ENCODE assay signal across 9 cellular contexts in genomic region chr19:49133621-49134454, GRCh38. TPM values are rescaled to one million over a fixed set of nuclear protein-coding genes. Genes with fewer than 3 reads are reported as not detected.
A peak's percentile ranks its signal among the peaks of the same experiment; 100 is the strongest.
DNase-seq lines count a peak whose midpoint lies in the region; ATAC-seq, FAIRE-seq and TF ChIP-seq lines count a peak whose summit lies in the region.
"Had no signal": no experiment of that assay in that cellular context is flagged by ENCODE, and none has a peak within 500 bp of the region (broad histone marks: within the 10 kb centered on the region; RNA-seq: fewer than 3 reads in every experiment).

No MANE protein-coding gene starts in this region.

- H3K9ac ChIP-seq in mucosa of stomach (ENCODE audit: low read length): peak overlapping the region; percentile 22

- 69% methylated on average over 41 of the region's 42 CpGs for WGBS in A549 (ENCODE audit: missing lambda C conversion rate)

- H3K9me3 ChIP-seq in A549: no peaks in the 10 kb centered on the region
- no peaks in the 10 kb centered on the region for H3K9me3 ChIP-seq in Peyer's patch
- H3K9me3 ChIP-seq in mucosa of stomach (ENCODE audit: control insufficient read depth, low read length): no peaks in the 10 kb centered on the region
- no peaks in the 10 kb centered on the region for H3K9me3 ChIP-seq in vagina

- H3K36me3 ChIP-seq in Peyer's patch (no peaks in the 10 kb centered on the region), mucosa of stomach (ENCODE audit: control insufficient read depth, insufficient read depth, low read length) (no peaks in the 10 kb centered on the region), vagina (no peaks in the 10 kb centered on the region)

- peak overlapping the region; percentile 53 for H3K4me2 ChIP-seq in A549

- TF ChIP-seq CTCF in A549 (IDR thresholded peaks at IDR 0.05) (no peak), Peyer's patch (IDR thresholded peaks at IDR 0.05) (no peak), vagina (IDR thresholded peaks at IDR 0.05) (no peak)

- intact Hi-C loops in vagina (cut with DNase I): no loop called here

- POLR2A ChIA-PET in A549 (lab: Yijun Ruan, JAX): no interaction called here

- no peaks in the 10 kb centered on the region for H3K27me3 ChIP-seq in Peyer's patch
- no peaks in the 10 kb centered on the region for H3K27me3 ChIP-seq in mucosa of stomach (ENCODE audit: control insufficient read depth, insufficient read depth, low read length)
- no peaks in the 10 kb centered on the region for H3K27me3 ChIP-seq in vagina

- DNase-seq in A549 (ENCODE audit: low read depth in 1 of 2, low spot score in 1 of 2) (peak; percentile 72 to 73), Peyer's patch (peak; percentile 37 to 92 (median 88)), dermis blood vessel endothelial cell (peak; percentile 43), vagina (ENCODE audit: extremely low spot score in 2 of 2) (peak in 1 of 2 donors; percentile 78), OCI-M1 (lab: John Stamatoyannopoulos, UW) (no peak)
- DNase-seq in central memory CD4-positive, alpha-beta T cell: no peak

- TF ChIP-seq POLR2A in A549 (IDR thresholded peaks at IDR 0.05; ENCODE audit: low read length) (no peak), Peyer's patch (IDR thresholded peaks at IDR 0.05) (no peak), vagina (IDR thresholded peaks at IDR 0.05) (no peak)

- ATAC-seq in A549 (peak; percentile 58 to 76), GM19397 (IDR thresholded peaks at IDR 0.05; ENCODE audit: unreplicated experiment) (no peak)

- TF ChIP-seq EP300 in A549 (IDR thresholded peaks at IDR 0.05): no peak

- peak overlapping the region; percentile 17 for H3K4me3 ChIP-seq in A549
- peak overlapping the region in 3 of 4 donors; percentile 2 to 45 (median 41) for H3K4me3 ChIP-seq in Peyer's patch
- peak overlapping the region; percentile 36 for H3K4me3 ChIP-seq in mucosa of stomach (ENCODE audit: low read length)
- peak overlapping the region; percentile 17 to 24 for H3K4me3 ChIP-seq in vagina

- CTCF ChIA-PET in A549 (lab: Yijun Ruan, JAX): interaction anchor here (0.9 to 21.0 kb wide), 10 partner anchors 11 to 134 kb away, joined by 3 to 298 read pairs (median 6); partner anchors contain the start of gene LIN7B

- FAIRE-seq in A549 (lab: Jason Lieb, UNC): no peak

- H3K4me1 ChIP-seq in A549: no peaks in the 10 kb centered on the region
- H3K4me1 ChIP-seq in Peyer's patch: peaks cover 0 to 23% (median 0%) of the 10 kb centered on the region in 4 donors
- H3K4me1 ChIP-seq in mucosa of stomach (ENCODE audit: control insufficient read depth, insufficient read depth, low read length): peaks cover 28% of the 10 kb centered on the region
- peaks cover 23% of the 10 kb centered on the region for H3K4me1 ChIP-seq in vagina

- no peak for TF ChIP-seq RAD21 in A549 (conservative IDR thresholded peaks at IDR 0.05 in 1 of 2, IDR thresholded peaks at IDR 0.05 in 1 of 2)

- peak overlapping the region; percentile 6 to 54; a peak in 3 of 6 replicates for H3K27ac ChIP-seq in A549
- peak overlapping the region in 2 of 4 donors; percentile 69 to 74 for H3K27ac ChIP-seq in Peyer's patch
- peak overlapping the region; percentile 42 for H3K27ac ChIP-seq in vagina

TF ChIP-seq in A549, 52 proteins besides CTCF, POLR2A, EP300 and RAD21 (continues in another document):
- no peak for TF ChIP-seq REST (IDR thresholded peaks at IDR 0.05)
- no peak for TF ChIP-seq E2F6 (IDR thresholded peaks at IDR 0.05; ENCODE audit: borderline replicate concordance, low read depth)
- TF ChIP-seq GATA3 (IDR thresholded peaks at IDR 0.05; ENCODE audit: borderline replicate concordance): no peak
- TF ChIP-seq HOXA7 (CRISPR knock-in tag; IDR thresholded peaks at IDR 0.05): no peak
- TF ChIP-seq MYC (IDR thresholded peaks at IDR 0.05; ENCODE audit: borderline replicate concordance, low read length): no peak
- no peak for TF ChIP-seq MAX (IDR thresholded peaks at IDR 0.05)
- TF ChIP-seq HEYL (CRISPR knock-in tag; IDR thresholded peaks at IDR 0.05): no peak
- TF ChIP-seq KDM5A (IDR thresholded peaks at IDR 0.05): no peak
- TF ChIP-seq EHMT2 (IDR thresholded peaks at IDR 0.05; ENCODE audit: low read depth): no peak
- no peak for TF ChIP-seq RFX5 (IDR thresholded peaks at IDR 0.05)
- TF ChIP-seq JUN (IDR thresholded peaks at IDR 0.05): no peak

RNA-seq across cellular contexts. Expression of gene PPFIA3, which starts 14.5 kb away (rescaled TPM):
- polyA plus RNA-seq in A549 (2011; rRNA removed): 2.5 and 3.2 TPM in 2 replicates
- polyA plus RNA-seq in A549 (2012; cell fraction: cytosol; rRNA removed): 6.2 and 8.3 TPM in 2 replicates
- 16.1 and 19.2 TPM in 2 replicates for polyA plus RNA-seq in A549 (2012; cell fraction: nucleus; rRNA removed)
- polyA plus RNA-seq in A549 (2017; fragmentation: RNase III; extraction: RNeasy Plus Mini Kit Qiagen cat#74134 plus additional on column Dnase treatment): 6.5 to 8.0 TPM (median 7.3 TPM) in 3 replicates
- polyA minus RNA-seq in A549 (2011; rRNA and poly(A)+ RNA removed): 4.7 and 5.5 TPM in 2 replicates
- 10 to 100 TPM; 12.7 to 24.8 (median 16.4) TPM for total RNA-seq in Peyer's patch
- total RNA-seq in dermis blood vessel endothelial cell: 4.0 and 12.9 TPM in 2 replicates
- 4.7 TPM for total RNA-seq in vagina

RNA-seq across cellular contexts. Expression of gene C19orf73, which starts 14.9 kb away (rescaled TPM):
- polyA plus RNA-seq in A549 (2011; rRNA removed) (1.4 and 1.8 TPM in 2 replicates), A549 (2017; fragmentation: RNase III; extraction: RNeasy Plus Mini Kit Qiagen cat#74134 plus additional on column Dnase treatment) (1.7 to 2.2 TPM (median 1.7 TPM) in 3 replicates)
- polyA plus RNA-seq in A549 (2012; cell fraction: cytosol; rRNA removed): 6.3 and 6.8 TPM in 2 replicates
- polyA plus RNA-seq in A549 (2012; cell fraction: nucleus; rRNA removed): 4.9 and 5.0 TPM in 2 replicates
- polyA minus RNA-seq in A549 (2011; rRNA and poly(A)+ RNA removed): 1.6 and 1.7 TPM in 2 replicates
- total RNA-seq in Peyer's patch (1 to 10 TPM in 3 of 4 donors, not detected in 1; 3.6 to 6.1 (median 4.6) TPM), dermis blood vessel endothelial cell (0.65 and 1.4 TPM in 2 replicates), vagina (not detected)

RNA-seq across cellular contexts. Expression of gene LIN7B, which starts 19.7 kb away (rescaled TPM):
- polyA plus RNA-seq in A549 (2011; rRNA removed) (4.6 and 5.4 TPM in 2 replicates), A549 (2017; fragmentation: RNase III; extraction: RNeasy Plus Mini Kit Qiagen cat#74134 plus additional on column Dnase treatment) (7.1 to 8.3 TPM (median 8.0 TPM) in 3 replicates)
- 16.6 and 16.9 TPM in 2 replicates for polyA plus RNA-seq in A549 (2012; cell fraction: cytosol; rRNA removed)
- polyA plus RNA-seq in A549 (2012; cell fraction: nucleus; rRNA removed): 13.0 and 18.7 TPM in 2 replicates
- 2.7 and 2.9 TPM in 2 replicates for polyA minus RNA-seq in A549 (2011; rRNA and poly(A)+ RNA removed)
- total RNA-seq in Peyer's patch (10 to 100 TPM in 3 of 4 donors, not detected in 1; 13.5 to 29.4 (median 18.0) TPM), dermis blood vessel endothelial cell (0.56 and 0.68 TPM in 2 replicates), vagina (23.8 TPM)

RNA-seq across cellular contexts. Expression of gene HRC, which starts 21.4 kb away (rescaled TPM):
- polyA plus RNA-seq in A549 (2011; rRNA removed) (0.04 TPM in 1 of 2 replicates, not detected in the other), A549 (2017; fragmentation: RNase III; extraction: RNeasy Plus Mini Kit Qiagen cat#74134 plus additional on column Dnase treatment) (0.04 to 0.05 TPM in 2 of 3 replicates, not detected in the other)
- 0.05 TPM in 1 of 2 replicates, not detected in the other for polyA plus RNA-seq in A549 (2012; cell fraction: cytosol; rRNA removed)
- polyA plus RNA-seq in A549 (2012; cell fraction: nucleus; rRNA removed): 0.02 TPM in 1 of 2 replicates, not detected in the other
- not detected in 2 replicates for polyA minus RNA-seq in A549 (2011; rRNA and poly(A)+ RNA removed)
- total RNA-seq in Peyer's patch (under 1 TPM in 3 of 4 donors, not detected in 1; 0.35 to 0.76 (median 0.67) TPM), dermis blood vessel endothelial cell (not detected in 2 replicates), vagina (0.25 TPM)
- polyA plus RNA-seq: neural cell had no signal

RNA-seq across cellular contexts. Expression of gene TRPM4, which starts 23.8 kb away (rescaled TPM):
- polyA plus RNA-seq in A549 (2011; rRNA removed) (4.7 and 4.9 TPM in 2 replicates), A549 (2017; fragmentation: RNase III; extraction: RNeasy Plus Mini Kit Qiagen cat#74134 plus additional on column Dnase treatment) (8.4 to 9.4 TPM (median 9.1 TPM) in 3 replicates)
- 9.1 and 9.3 TPM in 2 replicates for polyA plus RNA-seq in A549 (2012; cell fraction: cytosol; rRNA removed)
- 50.4 and 52.0 TPM in 2 replicates for polyA plus RNA-seq in A549 (2012; cell fraction: nucleus; rRNA removed)
- 9.9 and 11.4 TPM in 2 replicates for polyA minus RNA-seq in A549 (2011; rRNA and poly(A)+ RNA removed)
- total RNA-seq in Peyer's patch (100 to 1,000 TPM; 228 to 419 (median 258) TPM), dermis blood vessel endothelial cell (20.9 and 25.7 TPM in 2 replicates), vagina (22.8 TPM)

Comparison
In these comparisons a context has a peak if more than half of its experiments do, and no peak if none do; other contexts are left out.
1. DNase-seq: peak in A549 (2 of 2), Peyer's patch (3 of 3) and dermis blood vessel endothelial cell (single experiment); none in OCI-M1 (single experiment) and central memory CD4-positive, alpha-beta T cell (single experiment).
2. Peak in every context shown above with its lines, with median percentiles within 50 percentile points of each other: H3K4me3 ChIP-seq.